In genomic region chr4:70980196-70980595, GRCh38 we compare ENCODE assay signal across 1 cellular context.
TF ChIP-seq lines count a peak whose summit lies in the region.

No MANE protein-coding gene starts in this region.

TF ChIP-seq in GM23338, 12 proteins besides CTCF, POLR2A, EP300 and RAD21 (continued from another document):
- no peak for TF ChIP-seq REST (IDR thresholded peaks at IDR 0.05; ENCODE audit: unreplicated experiment)
- TF ChIP-seq EZH2 (IDR thresholded peaks at IDR 0.05; ENCODE audit: low read depth, unreplicated experiment), result no peak
- no peak for TF ChIP-seq ZNF462 (CRISPR knock-in tag; IDR thresholded peaks at IDR 0.05)
- TF ChIP-seq STAT1 (IDR thresholded peaks at IDR 0.05; ENCODE audit: unreplicated experiment), result no peak
- no peak for TF ChIP-seq EZH2phosphoT487 (IDR thresholded peaks at IDR 0.05; ENCODE audit: unreplicated experiment)
- no peak for TF ChIP-seq ZNF114 (CRISPR knock-in tag; IDR thresholded peaks at IDR 0.05)
- no peak for TF ChIP-seq POLR2AphosphoS5 (IDR thresholded peaks at IDR 0.05; ENCODE audit: low read depth)
- TF ChIP-seq ZNF331 (CRISPR knock-in tag; IDR thresholded peaks at IDR 0.05; ENCODE audit: low read depth), result no peak
- no peak for TF ChIP-seq NANOG (IDR thresholded peaks at IDR 0.05; ENCODE audit: borderline replicate concordance)
- no peak for TF ChIP-seq CREB1 (CRISPR knock-in tag; IDR thresholded peaks at IDR 0.05; ENCODE audit: low read depth)
